Comparison of ENCODE assay signal across 21 cellular contexts in genomic region chr7:141946874-141947273, GRCh38. TPM values are rescaled to one million over a fixed set of nuclear protein-coding genes. Genes with fewer than 3 reads are reported as not detected.
DNase-seq lines count a peak whose midpoint lies in the region; ATAC-seq and TF ChIP-seq lines count a peak whose summit lies in the region.
"Had no signal": no experiment of that assay in that cellular context is flagged by ENCODE, and none has a peak within 500 bp of the region (broad histone marks: within the 10 kb centered on the region; RNA-seq: fewer than 3 reads in every experiment).

Gene CLEC5A, minus strand, starts transcription at chr7:141946974. Its CDS starts 682 bp downstream, at chr7:141946292.

- DNase-seq in mammary epithelial cell (no peak), breast epithelium (ENCODE audit: low spot score in 2 of 2) (no peak), WTC11 (ENCODE audit: low spot score) (no peak), mucosa of gallbladder (ENCODE audit: low spot score) (no peak), upper lobe of right lung (no peak), left lobe of liver (ENCODE audit: low spot score) (no peak), erythroblast (lab: John Stamatoyannopoulos, UW) (no peak), PC-9 (no peak)
- DNase-seq: 8988T; BE2C; CD8-positive, alpha-beta memory T cell; DMS79; GOT3; NCI-H1105; NCI-H1694; NCI-H2081 treated with DMSO at 0.1 percent for 48 hours; NCI-H524; NCI-H82; PC-3 had no signal

- H3K9ac ChIP-seq in mammary epithelial cell (ENCODE audit: insufficient read depth, low read length) = no peak within 1 kb of the TSS

- H2AFZ ChIP-seq in mammary epithelial cell (ENCODE audit: low read depth, low read length) (no peak within 1 kb of the TSS), PC-9 (no peak within 1 kb of the TSS)

- no peak for TF ChIP-seq CTCF in mammary epithelial cell (conservative IDR thresholded peaks at IDR 0.05 in 1 of 2, IDR thresholded peaks at IDR 0.05 in 1 of 2; ENCODE audit: extremely low read depth in 1 of 2, insufficient read depth in 1 of 2, low read depth in 1 of 2, low read length in 2 of 2)
- TF ChIP-seq CTCF in breast epithelium (IDR thresholded peaks at IDR 0.05) = no peak
- no peak for TF ChIP-seq CTCF in WTC11 (IDR thresholded peaks at IDR 0.05)
- no peak for TF ChIP-seq CTCF in upper lobe of right lung (IDR thresholded peaks at IDR 0.05)
- no peak for TF ChIP-seq CTCF in PC-9 (conservative IDR thresholded peaks at IDR 0.05)

- 90% methylated on average over 3 of the region's 3 CpGs for WGBS in mammary epithelial cell (ENCODE audit: low coverage, missing lambda C conversion rate)

- H3K4me3 ChIP-seq in mammary epithelial cell (replicated peaks in 1 of 3; ENCODE audit: insufficient read depth in 1 of 3, low read depth in 2 of 3, low read length in 3 of 3) = no peak within 1 kb of the TSS
- H3K4me3 ChIP-seq in breast epithelium = no peak within 1 kb of the TSS
- peak within 1 kb of the TSS; percentile 17 for H3K4me3 ChIP-seq in upper lobe of right lung
- H3K4me3 ChIP-seq in PC-9 = no peak within 1 kb of the TSS
- H3K4me3 ChIP-seq: K562 had no signal

- H3K9me2 ChIP-seq in PC-9 (ENCODE audit: insufficient read depth) = no peaks in the 10 kb centered on the region

- no peaks in the 10 kb centered on the region for H3K79me2 ChIP-seq in mammary epithelial cell (ENCODE audit: insufficient read depth, low read length)
- no peaks in the 10 kb centered on the region for H3K79me2 ChIP-seq in PC-9 (ENCODE audit: low read depth)

- H3K36me3 Mint-ChIP-seq in WTC11 = no peaks in the 10 kb centered on the region
- H3K36me3 Mint-ChIP-seq: CD8-positive, alpha-beta memory T cell had no signal

- H3K27me3 ChIP-seq in mammary epithelial cell (ENCODE audit: insufficient read depth, low read length) (no peaks in the 10 kb centered on the region), breast epithelium (no peaks in the 10 kb centered on the region), upper lobe of right lung (no peaks in the 10 kb centered on the region), PC-9 (ENCODE audit: insufficient read depth, low read depth) (no peaks in the 10 kb centered on the region)
- H3K27me3 ChIP-seq: BE2C had no signal

- no peak within 1 kb of the TSS for H3K27ac Mint-ChIP-seq in WTC11
- H3K27ac Mint-ChIP-seq: CD8-positive, alpha-beta memory T cell had no signal

- intact Hi-C loops in mammary epithelial cell (cut with micrococcal nuclease) = no loop called here
- intact Hi-C loops in breast epithelium (cut with DNase I; ENCODE audit: low total_unique reads) = no loop called here
- intact Hi-C loops in upper lobe of right lung (cut with DNase I) = no loop called here
- intact Hi-C loops in PC-9 (cut with micrococcal nuclease; ENCODE audit: unreplicated experiment) = no loop called here

- H3K9me3 Mint-ChIP-seq in WTC11 = peaks cover 6% of the 10 kb centered on the region

- no peaks in the 10 kb centered on the region for H3K4me1 Mint-ChIP-seq in WTC11
- H3K4me1 Mint-ChIP-seq: CD8-positive, alpha-beta memory T cell had no signal

- POLR2A ChIA-PET in WTC11 (lab: Charles Lee) = no interaction called here
- POLR2A ChIA-PET in PC-9 (lab: Charles Lee; ENCODE audit: unreplicated experiment) = interaction anchor here (0.6 kb wide), 1 partner anchor 1244 kb away, joined by 6 read pairs; no protein-coding TSS in a partner anchor

- BruUV-seq in mammary epithelial cell (replicated peaks; lab: Mats Ljungman, UMichigan) (no TSS peak), PC-9 (replicated peaks; lab: Mats Ljungman, UMichigan) (no TSS peak)

- no peaks in the 10 kb centered on the region for H3K36me3 ChIP-seq in mammary epithelial cell (ENCODE audit: insufficient read depth, low read length)
- no peaks in the 10 kb centered on the region for H3K36me3 ChIP-seq in breast epithelium
- H3K36me3 ChIP-seq in upper lobe of right lung = no peaks in the 10 kb centered on the region
- no peaks in the 10 kb centered on the region for H3K36me3 ChIP-seq in PC-9 (ENCODE audit: low read depth)
- H3K36me3 ChIP-seq: BE2C had no signal

- no peaks in the 10 kb centered on the region; the same call in 1 of the 2 replicates for H3K27me3 Mint-ChIP-seq in WTC11 (ENCODE audit: low read depth)

- H4K20me1 ChIP-seq in mammary epithelial cell (ENCODE audit: insufficient read depth, low read length) = no peaks in the 10 kb centered on the region
- H4K20me1 ChIP-seq in PC-9 (ENCODE audit: insufficient read depth) = no peaks in the 10 kb centered on the region

- H3K4me3 Mint-ChIP-seq in WTC11 = no peak within 1 kb of the TSS
- H3K4me3 Mint-ChIP-seq: CD8-positive, alpha-beta memory T cell had no signal

- CTCF ChIA-PET in mammary epithelial cell (lab: Charles Lee; ENCODE audit: low non-redundant PET) = no interaction called here
- CTCF ChIA-PET in WTC11 (lab: Charles Lee) = interaction anchor here (0.6 kb wide), 1 partner anchor 662 kb away, joined by 3 read pairs; no protein-coding TSS in a partner anchor
- CTCF ChIA-PET in PC-9 (lab: Charles Lee) = no interaction called here

- no peaks in the 10 kb centered on the region for H3F3A ChIP-seq in PC-9 (ENCODE audit: insufficient read depth, low read depth)

- no peaks in the 10 kb centered on the region for H3K9me3 ChIP-seq in mammary epithelial cell (replicated peaks; ENCODE audit: insufficient read depth, low read length)
- H3K9me3 ChIP-seq in breast epithelium = peaks cover 0 to 6% of the 10 kb centered on the region in 2 donors
- H3K9me3 ChIP-seq in upper lobe of right lung = no peaks in the 10 kb centered on the region
- H3K9me3 ChIP-seq in PC-9 (ENCODE audit: insufficient read depth, low read depth) = 0 out of 2 replicates have a peak, but pooled peaks cover 2% of the 10 kb centered on the region
- H3K9me3 ChIP-seq: BE2C had no signal

- in situ Hi-C loops in mammary epithelial cell (cut with MboI; ENCODE audit: low sequenced_read_pairs in 2 of 2) = no loop called here

- H3K4me1 ChIP-seq in mammary epithelial cell (ENCODE audit: insufficient read depth, low read length) (peaks cover 23% of the 10 kb centered on the region), breast epithelium (no peaks in the 10 kb centered on the region), upper lobe of right lung (no peaks in the 10 kb centered on the region), PC-9 (replicated peaks; ENCODE audit: insufficient read depth) (no peaks in the 10 kb centered on the region)
- H3K4me1 ChIP-seq: BE2C had no signal

- dilution Hi-C loops in mammary epithelial cell (cut with HindIII; ENCODE audit: low sequenced_read_pairs) = no loop called here

- ATAC-seq in WTC11 (peak; percentile 47; the same call in 1 of the 2 replicates), upper lobe of right lung (peak; percentile 45), left lobe of liver (no peak)
- ATAC-seq: K562, PC-3 had no signal

- no peak for TF ChIP-seq POLR2A in breast epithelium (IDR thresholded peaks at IDR 0.05)
- TF ChIP-seq POLR2A in erythroblast (IDR thresholded peaks at IDR 0.05; ENCODE audit: low read length) = no peak

- H3K4me2 ChIP-seq in mammary epithelial cell (ENCODE audit: insufficient read depth, low read depth, low read length) (peak within 1 kb of the TSS; percentile 37), PC-9 (no peak within 1 kb of the TSS)

- H3K27ac ChIP-seq in mammary epithelial cell (ENCODE audit: insufficient read depth, low read depth, low read length) (peak within 1 kb of the TSS; percentile 61), breast epithelium (no peak within 1 kb of the TSS), upper lobe of right lung (no peak within 1 kb of the TSS), PC-9 (no peak within 1 kb of the TSS)

TF ChIP-seq in WTC11, 78 proteins besides CTCF, POLR2A, EP300 and RAD21:
- TF ChIP-seq ZNF671 (CRISPR knock-in tag; IDR thresholded peaks at IDR 0.05) = no peak
- no peak for TF ChIP-seq CREB1 (CRISPR knock-in tag; IDR thresholded peaks at IDR 0.05)
- TF ChIP-seq, protein P1, sequence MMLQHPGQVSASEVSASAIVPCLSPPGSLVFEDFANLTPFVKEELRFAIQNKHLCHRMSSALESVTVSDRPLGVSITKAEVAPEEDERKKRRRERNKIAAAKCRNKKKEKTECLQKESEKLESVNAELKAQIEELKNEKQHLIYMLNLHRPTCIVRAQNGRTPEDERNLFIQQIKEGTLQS (CRISPR knock-in tag; conservative IDR thresholded peaks at IDR 0.05) = no peak
- TF ChIP-seq E2F1 (CRISPR knock-in tag; IDR thresholded peaks at IDR 0.05) = no peak
- no peak for TF ChIP-seq MXD4 (CRISPR knock-in tag; IDR thresholded peaks at IDR 0.05; ENCODE audit: borderline replicate concordance)
- no peak for TF ChIP-seq TCF7 (CRISPR knock-in tag; IDR thresholded peaks at IDR 0.05; ENCODE audit: low read depth)
- no peak for TF ChIP-seq CREM (CRISPR knock-in tag; IDR thresholded peaks at IDR 0.05)
- TF ChIP-seq ZBTB21 (CRISPR knock-in tag; IDR thresholded peaks at IDR 0.05; ENCODE audit: borderline replicate concordance) = no peak
- TF ChIP-seq, protein P2, sequence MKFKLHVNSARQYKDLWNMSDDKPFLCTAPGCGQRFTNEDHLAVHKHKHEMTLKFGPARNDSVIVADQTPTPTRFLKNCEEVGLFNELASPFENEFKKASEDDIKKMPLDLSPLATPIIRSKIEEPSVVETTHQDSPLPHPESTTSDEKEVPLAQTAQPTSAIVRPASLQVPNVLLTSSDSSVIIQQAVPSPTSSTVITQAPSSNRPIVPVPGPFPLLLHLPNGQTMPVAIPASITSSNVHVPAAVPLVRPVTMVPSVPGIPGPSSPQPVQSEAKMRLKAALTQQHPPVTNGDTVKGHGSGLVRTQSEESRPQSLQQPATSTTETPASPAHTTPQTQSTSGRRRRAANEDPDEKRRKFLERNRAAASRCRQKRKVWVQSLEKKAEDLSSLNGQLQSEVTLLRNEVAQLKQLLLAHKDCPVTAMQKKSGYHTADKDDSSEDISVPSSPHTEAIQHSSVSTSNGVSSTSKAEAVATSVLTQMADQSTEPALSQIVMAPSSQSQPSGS (CRISPR knock-in tag; IDR thresholded peaks at IDR 0.05; ENCODE audit: borderline replicate concordance, low read depth) = no peak
- no peak for TF ChIP-seq GRHL2 (CRISPR knock-in tag; IDR thresholded peaks at IDR 0.05; ENCODE audit: insufficient replicate concordance, severe bottlenecking)
- TF ChIP-seq RORB (CRISPR knock-in tag; IDR thresholded peaks at IDR 0.05) = no peak

RNA-seq across cellular contexts. Expression of gene CLEC5A, which starts in this region (rescaled TPM):
- total RNA-seq in mammary epithelial cell (under 1 TPM; 0.52 to 0.83 TPM), breast epithelium (1 to 10 TPM in 2 of 3 donors, not detected in 1; 1.6 to 3.2 TPM), WTC11 (2021) (not detected in 3 replicates), mucosa of gallbladder (11.6 TPM), upper lobe of right lung (10.6 TPM), left lobe of liver (0.18 TPM), PC-9 (2021) (not detected in 2 replicates)
- 0.07 TPM for polyA plus RNA-seq in mammary epithelial cell
- not detected for polyA minus RNA-seq in mammary epithelial cell
- total RNA-seq: K562, PC-3, SK-MEL-5 had no signal
- polyA plus RNA-seq: CD8-positive, alpha-beta memory T cell; K562 had no signal

Comparison
In these comparisons a context has a peak if more than half of its experiments do, and no peak if none do; other contexts are left out.
1. Peak in ATAC-seq in WTC11; RNA of the gene not detected or under 1 TPM.